Comparison of ENCODE assay signal across 1 cellular context in the genomic region with DNA sequence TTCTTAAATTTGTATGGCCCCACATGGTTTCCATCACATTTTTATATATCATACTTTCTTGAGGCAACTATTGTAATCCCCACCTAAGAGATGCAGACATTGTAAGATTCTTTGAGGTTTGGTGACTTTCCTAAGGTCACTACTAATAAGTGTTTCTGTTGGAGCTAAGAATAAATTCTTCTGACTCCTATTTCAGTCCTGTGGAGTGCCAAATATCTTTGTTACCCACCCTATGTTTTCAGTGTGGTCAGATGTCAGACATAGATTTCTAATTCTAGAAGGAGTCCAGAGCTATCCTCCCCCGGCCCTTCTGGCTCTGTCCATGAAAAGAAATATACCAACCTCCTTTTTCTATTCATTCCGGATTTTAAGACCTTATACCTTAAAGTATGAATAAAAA.
TF ChIP-seq lines count a peak whose summit lies in the region.

No MANE protein-coding gene starts in this region.

TF ChIP-seq in SK-N-SH, 30 proteins besides CTCF, POLR2A, EP300 and RAD21:
- TF ChIP-seq, protein P1, sequence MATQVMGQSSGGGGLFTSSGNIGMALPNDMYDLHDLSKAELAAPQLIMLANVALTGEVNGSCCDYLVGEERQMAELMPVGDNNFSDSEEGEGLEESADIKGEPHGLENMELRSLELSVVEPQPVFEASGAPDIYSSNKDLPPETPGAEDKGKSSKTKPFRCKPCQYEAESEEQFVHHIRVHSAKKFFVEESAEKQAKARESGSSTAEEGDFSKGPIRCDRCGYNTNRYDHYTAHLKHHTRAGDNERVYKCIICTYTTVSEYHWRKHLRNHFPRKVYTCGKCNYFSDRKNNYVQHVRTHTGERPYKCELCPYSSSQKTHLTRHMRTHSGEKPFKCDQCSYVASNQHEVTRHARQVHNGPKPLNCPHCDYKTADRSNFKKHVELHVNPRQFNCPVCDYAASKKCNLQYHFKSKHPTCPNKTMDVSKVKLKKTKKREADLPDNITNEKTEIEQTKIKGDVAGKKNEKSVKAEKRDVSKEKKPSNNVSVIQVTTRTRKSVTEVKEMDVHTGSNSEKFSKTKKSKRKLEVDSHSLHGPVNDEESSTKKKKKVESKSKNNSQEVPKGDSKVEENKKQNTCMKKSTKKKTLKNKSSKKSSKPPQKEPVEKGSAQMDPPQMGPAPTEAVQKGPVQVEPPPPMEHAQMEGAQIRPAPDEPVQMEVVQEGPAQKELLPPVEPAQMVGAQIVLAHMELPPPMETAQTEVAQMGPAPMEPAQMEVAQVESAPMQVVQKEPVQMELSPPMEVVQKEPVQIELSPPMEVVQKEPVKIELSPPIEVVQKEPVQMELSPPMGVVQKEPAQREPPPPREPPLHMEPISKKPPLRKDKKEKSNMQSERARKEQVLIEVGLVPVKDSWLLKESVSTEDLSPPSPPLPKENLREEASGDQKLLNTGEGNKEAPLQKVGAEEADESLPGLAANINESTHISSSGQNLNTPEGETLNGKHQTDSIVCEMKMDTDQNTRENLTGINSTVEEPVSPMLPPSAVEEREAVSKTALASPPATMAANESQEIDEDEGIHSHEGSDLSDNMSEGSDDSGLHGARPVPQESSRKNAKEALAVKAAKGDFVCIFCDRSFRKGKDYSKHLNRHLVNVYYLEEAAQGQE (IDR thresholded peaks at IDR 0.05; ENCODE audit: low read depth, low read length): no peak
- no peak for TF ChIP-seq FOSL2 (IDR thresholded peaks at IDR 0.05; ENCODE audit: borderline replicate concordance, low read depth)
- no peak for TF ChIP-seq EZH2phosphoT487 (IDR thresholded peaks at IDR 0.05; ENCODE audit: borderline replicate concordance, low read depth)
- TF ChIP-seq YY1 (IDR thresholded peaks at IDR 0.05; ENCODE audit: low read depth): no peak
- TF ChIP-seq POLR2AphosphoS5 (IDR thresholded peaks at IDR 0.05; ENCODE audit: low read depth, low read length): no peak
- no peak for TF ChIP-seq GABPA (IDR thresholded peaks at IDR 0.05; ENCODE audit: low read depth)
- TF ChIP-seq, protein P2, sequence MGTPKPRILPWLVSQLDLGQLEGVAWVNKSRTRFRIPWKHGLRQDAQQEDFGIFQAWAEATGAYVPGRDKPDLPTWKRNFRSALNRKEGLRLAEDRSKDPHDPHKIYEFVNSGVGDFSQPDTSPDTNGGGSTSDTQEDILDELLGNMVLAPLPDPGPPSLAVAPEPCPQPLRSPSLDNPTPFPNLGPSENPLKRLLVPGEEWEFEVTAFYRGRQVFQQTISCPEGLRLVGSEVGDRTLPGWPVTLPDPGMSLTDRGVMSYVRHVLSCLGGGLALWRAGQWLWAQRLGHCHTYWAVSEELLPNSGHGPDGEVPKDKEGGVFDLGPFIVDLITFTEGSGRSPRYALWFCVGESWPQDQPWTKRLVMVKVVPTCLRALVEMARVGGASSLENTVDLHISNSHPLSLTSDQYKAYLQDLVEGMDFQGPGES (IDR thresholded peaks at IDR 0.05; ENCODE audit: low read depth, low read length): no peak
- TF ChIP-seq MXI1 (IDR thresholded peaks at IDR 0.05; ENCODE audit: low read depth, low read length): no peak
- TF ChIP-seq MAX (IDR thresholded peaks at IDR 0.05; ENCODE audit: low read depth): no peak
- no peak for TF ChIP-seq MEF2A (IDR thresholded peaks at IDR 0.05; ENCODE audit: borderline replicate concordance, low read depth)
- TF ChIP-seq PBX3 (IDR thresholded peaks at IDR 0.05): no peak
- no peak for TF ChIP-seq RCOR1 (IDR thresholded peaks at IDR 0.05; ENCODE audit: low read length)
- TF ChIP-seq NRF1 (IDR thresholded peaks at IDR 0.05; ENCODE audit: low read depth, low read length): no peak
